Comparison of ENCODE assay signal across 2 cellular contexts in the genomic region with DNA sequence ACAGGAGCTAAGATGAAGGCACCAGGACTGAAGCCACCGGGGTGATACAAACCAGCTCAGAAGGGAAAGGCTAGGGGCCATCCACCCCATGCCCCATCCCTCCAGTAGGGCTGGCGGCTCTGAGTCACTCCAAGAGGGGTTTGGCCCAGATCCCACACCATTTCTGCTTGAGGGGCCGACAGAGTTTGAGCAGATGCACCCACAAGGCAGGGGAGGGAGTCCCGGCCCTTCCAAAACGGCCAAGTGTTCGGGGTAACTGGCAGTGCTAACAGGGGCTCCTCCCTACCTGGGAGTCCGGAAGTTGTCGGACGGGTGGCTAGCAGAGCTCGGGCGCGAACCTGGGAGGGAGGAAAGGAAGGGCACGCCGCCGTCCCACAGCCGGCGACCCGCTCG.
TF ChIP-seq lines count a peak whose summit lies in the region.

No MANE protein-coding gene starts in this region.

TF ChIP-seq in HEK293, 187 proteins besides CTCF, POLR2A, EP300 and RAD21 (continues in another document):
- TF ChIP-seq ZBTB20 (tag by site-specific recombination; IDR thresholded peaks at IDR 0.05) = 0 out of 2 replicates have a peak, but pooled peaks have one; percentile 10
- TF ChIP-seq, protein P1, sequence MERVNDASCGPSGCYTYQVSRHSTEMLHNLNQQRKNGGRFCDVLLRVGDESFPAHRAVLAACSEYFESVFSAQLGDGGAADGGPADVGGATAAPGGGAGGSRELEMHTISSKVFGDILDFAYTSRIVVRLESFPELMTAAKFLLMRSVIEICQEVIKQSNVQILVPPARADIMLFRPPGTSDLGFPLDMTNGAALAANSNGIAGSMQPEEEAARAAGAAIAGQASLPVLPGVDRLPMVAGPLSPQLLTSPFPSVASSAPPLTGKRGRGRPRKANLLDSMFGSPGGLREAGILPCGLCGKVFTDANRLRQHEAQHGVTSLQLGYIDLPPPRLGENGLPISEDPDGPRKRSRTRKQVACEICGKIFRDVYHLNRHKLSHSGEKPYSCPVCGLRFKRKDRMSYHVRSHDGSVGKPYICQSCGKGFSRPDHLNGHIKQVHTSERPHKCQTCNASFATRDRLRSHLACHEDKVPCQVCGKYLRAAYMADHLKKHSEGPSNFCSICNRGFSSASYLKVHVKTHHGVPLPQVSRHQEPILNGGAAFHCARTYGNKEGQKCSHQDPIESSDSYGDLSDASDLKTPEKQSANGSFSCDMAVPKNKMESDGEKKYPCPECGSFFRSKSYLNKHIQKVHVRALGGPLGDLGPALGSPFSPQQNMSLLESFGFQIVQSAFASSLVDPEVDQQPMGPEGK (tag by site-specific recombination; IDR thresholded peaks at IDR 0.05) = peak; percentile 43; the same call in 1 of the 2 replicates
- TF ChIP-seq, protein P2, sequence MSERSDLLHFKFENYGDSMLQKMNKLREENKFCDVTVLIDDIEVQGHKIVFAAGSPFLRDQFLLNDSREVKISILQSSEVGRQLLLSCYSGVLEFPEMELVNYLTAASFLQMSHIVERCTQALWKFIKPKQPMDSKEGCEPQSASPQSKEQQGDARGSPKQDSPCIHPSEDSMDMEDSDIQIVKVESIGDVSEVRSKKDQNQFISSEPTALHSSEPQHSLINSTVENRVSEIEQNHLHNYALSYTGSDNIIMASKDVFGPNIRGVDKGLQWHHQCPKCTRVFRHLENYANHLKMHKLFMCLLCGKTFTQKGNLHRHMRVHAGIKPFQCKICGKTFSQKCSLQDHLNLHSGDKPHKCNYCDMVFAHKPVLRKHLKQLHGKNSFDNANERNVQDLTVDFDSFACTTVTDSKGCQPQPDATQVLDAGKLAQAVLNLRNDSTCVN (tag by site-specific recombination; optimal IDR thresholded peaks at IDR 0.05) = peak; percentile 36
- TF ChIP-seq, protein P3, sequence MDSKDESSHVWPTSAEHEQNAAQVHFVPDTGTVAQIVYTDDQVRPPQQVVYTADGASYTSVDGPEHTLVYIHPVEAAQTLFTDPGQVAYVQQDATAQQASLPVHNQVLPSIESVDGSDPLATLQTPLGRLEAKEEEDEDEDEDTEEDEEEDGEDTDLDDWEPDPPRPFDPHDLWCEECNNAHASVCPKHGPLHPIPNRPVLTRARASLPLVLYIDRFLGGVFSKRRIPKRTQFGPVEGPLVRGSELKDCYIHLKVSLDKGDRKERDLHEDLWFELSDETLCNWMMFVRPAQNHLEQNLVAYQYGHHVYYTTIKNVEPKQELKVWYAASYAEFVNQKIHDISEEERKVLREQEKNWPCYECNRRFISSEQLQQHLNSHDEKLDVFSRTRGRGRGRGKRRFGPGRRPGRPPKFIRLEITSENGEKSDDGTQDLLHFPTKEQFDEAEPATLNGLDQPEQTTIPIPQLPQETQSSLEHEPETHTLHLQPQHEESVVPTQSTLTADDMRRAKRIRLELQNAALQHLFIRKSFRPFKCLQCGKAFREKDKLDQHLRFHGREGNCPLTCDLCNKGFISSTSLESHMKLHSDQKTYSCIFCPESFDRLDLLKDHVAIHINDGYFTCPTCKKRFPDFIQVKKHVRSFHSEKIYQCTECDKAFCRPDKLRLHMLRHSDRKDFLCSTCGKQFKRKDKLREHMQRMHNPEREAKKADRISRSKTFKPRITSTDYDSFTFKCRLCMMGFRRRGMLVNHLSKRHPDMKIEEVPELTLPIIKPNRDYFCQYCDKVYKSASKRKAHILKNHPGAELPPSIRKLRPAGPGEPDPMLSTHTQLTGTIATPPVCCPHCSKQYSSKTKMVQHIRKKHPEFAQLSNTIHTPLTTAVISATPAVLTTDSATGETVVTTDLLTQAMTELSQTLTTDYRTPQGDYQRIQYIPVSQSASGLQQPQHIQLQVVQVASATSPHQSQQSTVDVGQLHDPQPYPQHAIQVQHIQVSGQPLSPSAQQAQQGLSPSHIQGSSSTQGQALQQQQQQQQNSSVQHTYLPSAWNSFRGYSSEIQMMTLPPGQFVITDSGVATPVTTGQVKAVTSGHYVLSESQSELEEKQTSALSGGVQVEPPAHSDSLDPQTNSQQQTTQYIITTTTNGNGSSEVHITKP (tag by site-specific recombination; IDR thresholded peaks at IDR 0.05) = peak; percentile 76
- TF ChIP-seq ZNF341 (tag by site-specific recombination; IDR thresholded peaks at IDR 0.05; ENCODE audit: low read depth) = peak; percentile 72
- TF ChIP-seq ZNF600 (tag by site-specific recombination; IDR thresholded peaks at IDR 0.05) = peak; percentile 69; the same call in 1 of the 2 replicates
- peak; percentile 53; the same call in 1 of the 2 replicates for TF ChIP-seq GLIS2 (tag by site-specific recombination; IDR thresholded peaks at IDR 0.05)
- TF ChIP-seq, protein P4, sequence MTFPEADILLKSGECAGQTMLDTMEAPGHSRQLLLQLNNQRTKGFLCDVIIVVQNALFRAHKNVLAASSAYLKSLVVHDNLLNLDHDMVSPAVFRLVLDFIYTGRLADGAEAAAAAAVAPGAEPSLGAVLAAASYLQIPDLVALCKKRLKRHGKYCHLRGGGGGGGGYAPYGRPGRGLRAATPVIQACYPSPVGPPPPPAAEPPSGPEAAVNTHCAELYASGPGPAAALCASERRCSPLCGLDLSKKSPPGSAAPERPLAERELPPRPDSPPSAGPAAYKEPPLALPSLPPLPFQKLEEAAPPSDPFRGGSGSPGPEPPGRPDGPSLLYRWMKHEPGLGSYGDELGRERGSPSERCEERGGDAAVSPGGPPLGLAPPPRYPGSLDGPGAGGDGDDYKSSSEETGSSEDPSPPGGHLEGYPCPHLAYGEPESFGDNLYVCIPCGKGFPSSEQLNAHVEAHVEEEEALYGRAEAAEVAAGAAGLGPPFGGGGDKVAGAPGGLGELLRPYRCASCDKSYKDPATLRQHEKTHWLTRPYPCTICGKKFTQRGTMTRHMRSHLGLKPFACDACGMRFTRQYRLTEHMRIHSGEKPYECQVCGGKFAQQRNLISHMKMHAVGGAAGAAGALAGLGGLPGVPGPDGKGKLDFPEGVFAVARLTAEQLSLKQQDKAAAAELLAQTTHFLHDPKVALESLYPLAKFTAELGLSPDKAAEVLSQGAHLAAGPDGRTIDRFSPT (tag by site-specific recombination; IDR thresholded peaks at IDR 0.05) = no peak
- TF ChIP-seq, protein P5, sequence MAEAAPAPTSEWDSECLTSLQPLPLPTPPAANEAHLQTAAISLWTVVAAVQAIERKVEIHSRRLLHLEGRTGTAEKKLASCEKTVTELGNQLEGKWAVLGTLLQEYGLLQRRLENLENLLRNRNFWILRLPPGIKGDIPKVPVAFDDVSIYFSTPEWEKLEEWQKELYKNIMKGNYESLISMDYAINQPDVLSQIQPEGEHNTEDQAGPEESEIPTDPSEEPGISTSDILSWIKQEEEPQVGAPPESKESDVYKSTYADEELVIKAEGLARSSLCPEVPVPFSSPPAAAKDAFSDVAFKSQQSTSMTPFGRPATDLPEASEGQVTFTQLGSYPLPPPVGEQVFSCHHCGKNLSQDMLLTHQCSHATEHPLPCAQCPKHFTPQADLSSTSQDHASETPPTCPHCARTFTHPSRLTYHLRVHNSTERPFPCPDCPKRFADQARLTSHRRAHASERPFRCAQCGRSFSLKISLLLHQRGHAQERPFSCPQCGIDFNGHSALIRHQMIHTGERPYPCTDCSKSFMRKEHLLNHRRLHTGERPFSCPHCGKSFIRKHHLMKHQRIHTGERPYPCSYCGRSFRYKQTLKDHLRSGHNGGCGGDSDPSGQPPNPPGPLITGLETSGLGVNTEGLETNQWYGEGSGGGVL (tag by site-specific recombination; IDR thresholded peaks at IDR 0.05) = peak; percentile 49; the same call in 1 of the 2 replicates
- TF ChIP-seq YY1 (tag by site-specific recombination; IDR thresholded peaks at IDR 0.05) = 0 out of 2 replicates have a peak, but pooled peaks have one; percentile 15
- peak; percentile 92 for TF ChIP-seq ZBTB48 (tag by site-specific recombination; IDR thresholded peaks at IDR 0.05)
- no peak for TF ChIP-seq REPIN1 (tag by site-specific recombination; IDR thresholded peaks at IDR 0.05; ENCODE audit: low read depth)
- no peak for TF ChIP-seq ZSCAN23 (tag by site-specific recombination; IDR thresholded peaks at IDR 0.05)

TF ChIP-seq in K562, 482 proteins besides CTCF, POLR2A, EP300 and RAD21 (continues in another document):
- TF ChIP-seq, protein P6, sequence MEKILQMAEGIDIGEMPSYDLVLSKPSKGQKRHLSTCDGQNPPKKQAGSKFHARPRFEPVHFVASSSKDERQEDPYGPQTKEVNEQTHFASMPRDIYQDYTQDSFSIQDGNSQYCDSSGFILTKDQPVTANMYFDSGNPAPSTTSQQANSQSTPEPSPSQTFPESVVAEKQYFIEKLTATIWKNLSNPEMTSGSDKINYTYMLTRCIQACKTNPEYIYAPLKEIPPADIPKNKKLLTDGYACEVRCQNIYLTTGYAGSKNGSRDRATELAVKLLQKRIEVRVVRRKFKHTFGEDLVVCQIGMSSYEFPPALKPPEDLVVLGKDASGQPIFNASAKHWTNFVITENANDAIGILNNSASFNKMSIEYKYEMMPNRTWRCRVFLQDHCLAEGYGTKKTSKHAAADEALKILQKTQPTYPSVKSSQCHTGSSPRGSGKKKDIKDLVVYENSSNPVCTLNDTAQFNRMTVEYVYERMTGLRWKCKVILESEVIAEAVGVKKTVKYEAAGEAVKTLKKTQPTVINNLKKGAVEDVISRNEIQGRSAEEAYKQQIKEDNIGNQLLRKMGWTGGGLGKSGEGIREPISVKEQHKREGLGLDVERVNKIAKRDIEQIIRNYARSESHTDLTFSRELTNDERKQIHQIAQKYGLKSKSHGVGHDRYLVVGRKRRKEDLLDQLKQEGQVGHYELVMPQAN (IDR thresholded peaks at IDR 0.05; ENCODE audit: borderline replicate concordance) = 0 out of 2 replicates have a peak, but pooled peaks have one; percentile 22
- TF ChIP-seq, protein P7, sequence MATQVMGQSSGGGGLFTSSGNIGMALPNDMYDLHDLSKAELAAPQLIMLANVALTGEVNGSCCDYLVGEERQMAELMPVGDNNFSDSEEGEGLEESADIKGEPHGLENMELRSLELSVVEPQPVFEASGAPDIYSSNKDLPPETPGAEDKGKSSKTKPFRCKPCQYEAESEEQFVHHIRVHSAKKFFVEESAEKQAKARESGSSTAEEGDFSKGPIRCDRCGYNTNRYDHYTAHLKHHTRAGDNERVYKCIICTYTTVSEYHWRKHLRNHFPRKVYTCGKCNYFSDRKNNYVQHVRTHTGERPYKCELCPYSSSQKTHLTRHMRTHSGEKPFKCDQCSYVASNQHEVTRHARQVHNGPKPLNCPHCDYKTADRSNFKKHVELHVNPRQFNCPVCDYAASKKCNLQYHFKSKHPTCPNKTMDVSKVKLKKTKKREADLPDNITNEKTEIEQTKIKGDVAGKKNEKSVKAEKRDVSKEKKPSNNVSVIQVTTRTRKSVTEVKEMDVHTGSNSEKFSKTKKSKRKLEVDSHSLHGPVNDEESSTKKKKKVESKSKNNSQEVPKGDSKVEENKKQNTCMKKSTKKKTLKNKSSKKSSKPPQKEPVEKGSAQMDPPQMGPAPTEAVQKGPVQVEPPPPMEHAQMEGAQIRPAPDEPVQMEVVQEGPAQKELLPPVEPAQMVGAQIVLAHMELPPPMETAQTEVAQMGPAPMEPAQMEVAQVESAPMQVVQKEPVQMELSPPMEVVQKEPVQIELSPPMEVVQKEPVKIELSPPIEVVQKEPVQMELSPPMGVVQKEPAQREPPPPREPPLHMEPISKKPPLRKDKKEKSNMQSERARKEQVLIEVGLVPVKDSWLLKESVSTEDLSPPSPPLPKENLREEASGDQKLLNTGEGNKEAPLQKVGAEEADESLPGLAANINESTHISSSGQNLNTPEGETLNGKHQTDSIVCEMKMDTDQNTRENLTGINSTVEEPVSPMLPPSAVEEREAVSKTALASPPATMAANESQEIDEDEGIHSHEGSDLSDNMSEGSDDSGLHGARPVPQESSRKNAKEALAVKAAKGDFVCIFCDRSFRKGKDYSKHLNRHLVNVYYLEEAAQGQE (CRISPR knock-in tag; IDR thresholded peaks at IDR 0.05; ENCODE audit: low read depth) = 0 out of 2 replicates have a peak, but pooled peaks have one; percentile 28
- TF ChIP-seq NFE2L1 (tag; IDR thresholded peaks at IDR 0.05; ENCODE audit: borderline replicate concordance, low read depth) (no peak), ZNF197 (CRISPR knock-in tag; IDR thresholded peaks at IDR 0.05; ENCODE audit: low read depth) (no peak), DNMT1 (IDR thresholded peaks at IDR 0.05) (no peak), SIN3A (IDR thresholded peaks at IDR 0.05; ENCODE audit: borderline replicate concordance in 2 of 2, control insufficient read depth in 1 of 2, low read depth in 2 of 2, low read length in 2 of 2) (0 out of 4 replicates have a peak, but pooled peaks of 1 of the 2 experiments have one; percentile 19)
- TF ChIP-seq, protein P8, sequence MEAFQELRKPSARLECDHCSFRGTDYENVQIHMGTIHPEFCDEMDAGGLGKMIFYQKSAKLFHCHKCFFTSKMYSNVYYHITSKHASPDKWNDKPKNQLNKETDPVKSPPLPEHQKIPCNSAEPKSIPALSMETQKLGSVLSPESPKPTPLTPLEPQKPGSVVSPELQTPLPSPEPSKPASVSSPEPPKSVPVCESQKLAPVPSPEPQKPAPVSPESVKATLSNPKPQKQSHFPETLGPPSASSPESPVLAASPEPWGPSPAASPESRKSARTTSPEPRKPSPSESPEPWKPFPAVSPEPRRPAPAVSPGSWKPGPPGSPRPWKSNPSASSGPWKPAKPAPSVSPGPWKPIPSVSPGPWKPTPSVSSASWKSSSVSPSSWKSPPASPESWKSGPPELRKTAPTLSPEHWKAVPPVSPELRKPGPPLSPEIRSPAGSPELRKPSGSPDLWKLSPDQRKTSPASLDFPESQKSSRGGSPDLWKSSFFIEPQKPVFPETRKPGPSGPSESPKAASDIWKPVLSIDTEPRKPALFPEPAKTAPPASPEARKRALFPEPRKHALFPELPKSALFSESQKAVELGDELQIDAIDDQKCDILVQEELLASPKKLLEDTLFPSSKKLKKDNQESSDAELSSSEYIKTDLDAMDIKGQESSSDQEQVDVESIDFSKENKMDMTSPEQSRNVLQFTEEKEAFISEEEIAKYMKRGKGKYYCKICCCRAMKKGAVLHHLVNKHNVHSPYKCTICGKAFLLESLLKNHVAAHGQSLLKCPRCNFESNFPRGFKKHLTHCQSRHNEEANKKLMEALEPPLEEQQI (IDR thresholded peaks at IDR 0.05) = no peak
